ENCODE assay signal across 23 cellular contexts in genomic region chr18:9736445-9736844, GRCh38. TPM values are rescaled to one million over a fixed set of nuclear protein-coding genes. Genes with fewer than 3 reads are reported as not detected.
DNase-seq lines count a peak whose midpoint lies in the region; ATAC-seq and TF ChIP-seq lines count a peak whose summit lies in the region.
"Had no signal": no experiment of that assay in that cellular context is flagged by ENCODE, and none has a peak within 500 bp of the region (broad histone marks: within the 10 kb centered on the region; RNA-seq: fewer than 3 reads in every experiment).

No MANE protein-coding gene starts in this region.

- no peak overlapping the region for H2AK5ac ChIP-seq in mesenchymal stem cell (ENCODE audit: low read length, severe bottlenecking)

- TF ChIP-seq CTCF in RWPE1 (conservative IDR thresholded peaks at IDR 0.05; ENCODE audit: low read depth), result no peak
- TF ChIP-seq CTCF in smooth muscle cell (IDR thresholded peaks at IDR 0.05; ENCODE audit: borderline replicate concordance, insufficient read depth, poor library complexity, severe bottlenecking), result no peak
- TF ChIP-seq CTCF in neural progenitor cell (IDR thresholded peaks at IDR 0.05), result no peak

- no peak overlapping the region for H3K18ac ChIP-seq in mesenchymal stem cell (ENCODE audit: low read depth in 1 of 2, low read length in 2 of 2)

- H3K27me3 Mint-ChIP-seq in neural progenitor cell (ENCODE audit: insufficient read depth, low read depth), result peaks cover 3% of the 10 kb centered on the region
- H3K27me3 Mint-ChIP-seq in activated T-cell treated with anti-CD3 and anti-CD28 coated beads, Interleukin-2, amount 50 U/mL, for 4 hours (ENCODE audit: low read depth), result peaks cover 26% of the 10 kb centered on the region
- H3K27me3 Mint-ChIP-seq: IgD-negative memory B cell had no signal

- H3K9ac ChIP-seq in mesenchymal stem cell (ENCODE audit: low read length) (peak overlapping the region; percentile 49), smooth muscle cell (ENCODE audit: low read depth) (no peak overlapping the region), neural progenitor cell (no peak overlapping the region)
- H3K9ac ChIP-seq: BLaER1, KMS-11 had no signal

- no peaks in the 10 kb centered on the region for H3K36me3 Mint-ChIP-seq in neural progenitor cell
- H3K36me3 Mint-ChIP-seq in activated T-cell treated with anti-CD3 and anti-CD28 coated beads, Interleukin-2, amount 50 U/mL, for 4 hours (ENCODE audit: insufficient read depth), result no peaks in the 10 kb centered on the region
- H3K36me3 Mint-ChIP-seq: CD4-positive, CD25-positive, alpha-beta regulatory T cell had no signal

- H3K4ac ChIP-seq in mesenchymal stem cell (ENCODE audit: low read depth in 1 of 2, low read length in 2 of 2), result no peak overlapping the region

- no peak overlapping the region for H3K27ac Mint-ChIP-seq in neural progenitor cell
- H3K27ac Mint-ChIP-seq: CD4-positive, CD25-positive, alpha-beta regulatory T cell; GM23338; H9; HFFc6; IgD-negative memory B cell had no signal

- no peak overlapping the region for H2BK5ac ChIP-seq in mesenchymal stem cell (ENCODE audit: low read depth, low read length, poor library complexity, severe bottlenecking)

- no peak overlapping the region for H3K4me3 ChIP-seq in mesenchymal stem cell (ENCODE audit: insufficient read depth in 1 of 2, low read depth in 1 of 2, low read length in 2 of 2)
- H3K4me3 ChIP-seq in smooth muscle cell, result no peak overlapping the region
- no peak overlapping the region for H3K4me3 ChIP-seq in neural progenitor cell
- H3K4me3 ChIP-seq: BLaER1, GM23338, SJSA1 had no signal

- H3K4me3 Mint-ChIP-seq in neural progenitor cell, result no peak overlapping the region
- no peak overlapping the region for H3K4me3 Mint-ChIP-seq in activated T-cell treated with anti-CD3 and anti-CD28 coated beads, Interleukin-2, amount 50 U/mL, for 4 hours
- H3K4me3 Mint-ChIP-seq: CD4-positive, CD25-positive, alpha-beta regulatory T cell; GM23338; H9; HFFc6; IgD-negative memory B cell had no signal

- H3F3A ChIP-seq in smooth muscle cell (ENCODE audit: low read depth), result peaks cover 42% of the 10 kb centered on the region
- no peaks in the 10 kb centered on the region for H3F3A ChIP-seq in neural progenitor cell (ENCODE audit: low read depth)

- H4K8ac ChIP-seq in mesenchymal stem cell (ENCODE audit: low read length), result no peak overlapping the region

- DNase-seq in NCI-H748 (lab: John Stamatoyannopoulos, UW; ENCODE audit: unreplicated experiment) (peak; percentile 19), NCI-H748 treated with DMSO at 0.1 percent for 48 hours (lab: John Stamatoyannopoulos, UW) (no peak), RWPE1 (ENCODE audit: low spot score) (no peak), mesenchymal stem cell (no peak), smooth muscle cell (lab: John Stamatoyannopoulos, UW; ENCODE audit: unreplicated experiment) (no peak), neural progenitor cell (ENCODE audit: low spot score) (no peak), NCI-H345 (lab: John Stamatoyannopoulos, UW) (no peak)
- no peak for DNase-seq in activated T-cell treated with anti-CD3 and anti-CD28 coated beads, Interleukin-2, amount 50 U/mL, for 4 hours
- DNase-seq: CD4-positive, CD25-positive, alpha-beta regulatory T cell; DMS53; H9; NCI-H1048; NCI-H1436 treated with DMSO at 0.1 percent for 48 hours; NCI-H187 treated with DMSO at 0.1 percent for 48 hours; NCI-H2171 treated with DMSO at 0.1 percent for 48 hours; NCI-H524; Right ventricle myocardium superior had no signal

- H3K79me2 ChIP-seq in smooth muscle cell (ENCODE audit: low read depth) (peaks cover 93% of the 10 kb centered on the region), neural progenitor cell (ENCODE audit: low read depth) (no peaks in the 10 kb centered on the region)

- H3K36me3 ChIP-seq in mesenchymal stem cell (ENCODE audit: control insufficient read depth in 1 of 2, insufficient read depth in 2 of 2, low read depth in 1 of 2, low read length in 2 of 2) (peaks cover 5 to 19% of the 10 kb centered on the region in 2 experiments), smooth muscle cell (ENCODE audit: low read depth) (no peaks in the 10 kb centered on the region), neural progenitor cell (no peaks in the 10 kb centered on the region)
- H3K36me3 ChIP-seq: BLaER1 had no signal

- no peak overlapping the region for H3K23ac ChIP-seq in mesenchymal stem cell (ENCODE audit: low read length in 2 of 2)

- H3K79me1 ChIP-seq in mesenchymal stem cell (replicated peaks; ENCODE audit: low read length, poor library complexity, severe bottlenecking), result peaks cover 12% of the 10 kb centered on the region

- H3K4me2 ChIP-seq in mesenchymal stem cell (ENCODE audit: low read length, poor library complexity, severe bottlenecking), result no peak overlapping the region
- no peak overlapping the region for H3K4me2 ChIP-seq in smooth muscle cell
- H3K4me2 ChIP-seq in neural progenitor cell, result no peak overlapping the region
- H3K4me2 ChIP-seq: BLaER1, GM23338, KMS-11 had no signal

- peaks cover 11% of the 10 kb centered on the region for H3K4me1 ChIP-seq in mesenchymal stem cell (ENCODE audit: control insufficient read depth, insufficient read depth, low read depth, low read length)
- H3K4me1 ChIP-seq in smooth muscle cell (ENCODE audit: low read depth), result peaks cover 13% of the 10 kb centered on the region
- no peaks in the 10 kb centered on the region for H3K4me1 ChIP-seq in neural progenitor cell

- no peak for ATAC-seq in activated T-cell treated with anti-CD3 and anti-CD28 coated beads, Interleukin-2, amount 50 U/mL, for 4 hours
- ATAC-seq: GM23338 had no signal

- WGBS in mesenchymal stem cell, result 41% methylated on average over 2 of the region's 2 CpGs
- 49% methylated on average over 2 of the region's 2 CpGs for WGBS in smooth muscle cell (ENCODE audit: low lambda C conversion rate)

- no peak overlapping the region for H2BK120ac ChIP-seq in mesenchymal stem cell (ENCODE audit: low read depth, low read length)

- H2AFZ ChIP-seq in mesenchymal stem cell (ENCODE audit: low read depth, low read length) (no peak overlapping the region), smooth muscle cell (ENCODE audit: low read depth) (no peak overlapping the region), neural progenitor cell (replicated peaks) (no peak overlapping the region)
- H2AFZ ChIP-seq: GM23338 had no signal

- H2BK15ac ChIP-seq in mesenchymal stem cell (ENCODE audit: low read depth, poor library complexity, severe bottlenecking), result no peak overlapping the region

- H2BK12ac ChIP-seq in mesenchymal stem cell (ENCODE audit: low read length in 2 of 2), result no peak overlapping the region

- peaks cover 42% of the 10 kb centered on the region for H3K4me1 Mint-ChIP-seq in neural progenitor cell
- H3K4me1 Mint-ChIP-seq in activated T-cell treated with anti-CD3 and anti-CD28 coated beads, Interleukin-2, amount 50 U/mL, for 4 hours (ENCODE audit: low read depth), result peaks cover 4% of the 10 kb centered on the region
- H3K4me1 Mint-ChIP-seq: CD4-positive, CD25-positive, alpha-beta regulatory T cell had no signal

- no peaks in the 10 kb centered on the region for H3K9me3 Mint-ChIP-seq in neural progenitor cell
- no peaks in the 10 kb centered on the region for H3K9me3 Mint-ChIP-seq in activated T-cell treated with anti-CD3 and anti-CD28 coated beads, Interleukin-2, amount 50 U/mL, for 4 hours
- H3K9me3 Mint-ChIP-seq: GM23338, H9, HFFc6, IgD-negative memory B cell had no signal

- H4K91ac ChIP-seq in mesenchymal stem cell (ENCODE audit: low read length), result no peak overlapping the region

- H4K20me1 ChIP-seq in smooth muscle cell (ENCODE audit: low read depth) (peaks cover 78% of the 10 kb centered on the region), neural progenitor cell (ENCODE audit: low read depth) (no peaks in the 10 kb centered on the region)
- H4K20me1 ChIP-seq: BLaER1 had no signal

- POLR2A ChIA-PET in RWPE1 (lab: Yijun Ruan, JAX; ENCODE audit: low non-redundant PET), result no interaction called here

- H3K9me3 ChIP-seq in mesenchymal stem cell (ENCODE audit: control insufficient read depth, low read length) (no peaks in the 10 kb centered on the region), smooth muscle cell (replicated peaks; ENCODE audit: low read depth) (no peaks in the 10 kb centered on the region), neural progenitor cell (ENCODE audit: low read depth) (no peaks in the 10 kb centered on the region)
- H3K9me3 ChIP-seq: BLaER1, SJSA1 had no signal

- H3K27ac ChIP-seq in RWPE1 (peak overlapping the region; percentile 7; the same call in 1 of the 2 replicates), mesenchymal stem cell (ENCODE audit: low read length, poor library complexity, severe bottlenecking) (no peak overlapping the region), smooth muscle cell (ENCODE audit: low read depth) (peak overlapping the region; percentile 97), neural progenitor cell (no peak overlapping the region)
- H3K27ac ChIP-seq: BLaER1, KMS-11, SJSA1 had no signal

- CTCF ChIA-PET in RWPE1 (lab: Yijun Ruan, JAX), result no interaction called here

- H3K27me3 ChIP-seq in mesenchymal stem cell (ENCODE audit: control insufficient read depth in 1 of 2, insufficient read depth in 1 of 2, low read length in 2 of 2) (no peaks in the 10 kb centered on the region), smooth muscle cell (ENCODE audit: low read depth) (no peaks in the 10 kb centered on the region), neural progenitor cell (no peaks in the 10 kb centered on the region)
- H3K27me3 ChIP-seq: BLaER1, SJSA1 had no signal

- H3K14ac ChIP-seq in mesenchymal stem cell (ENCODE audit: low read length in 2 of 2), result no peak overlapping the region

RNA-seq across cellular contexts. Expression of gene RAB31, which starts 28.3 kb away (rescaled TPM):
- 128 TPM for polyA plus RNA-seq in mesenchymal stem cell (2013, experiment 1 of 2)
- 128 TPM for polyA plus RNA-seq in mesenchymal stem cell (2013, experiment 2 of 2)
- total RNA-seq in smooth muscle cell (116 and 123 TPM in 2 replicates), neural progenitor cell (ENCODE audit: low replicate concordance) (4.6 and 5.0 TPM in 2 replicates)
- polyA plus RNA-seq in smooth muscle cell, result 389 and 414 TPM in 2 replicates
- 1 to 10 TPM in 2 of 3 donors, under 1 TPM in 1; 0.40 to 1.8 (median 1.2) TPM for total RNA-seq in activated T-cell treated with anti-CD3 and anti-CD28 coated beads, Interleukin-2, amount 50 U/mL, for 4 hours

Comparison
In these comparisons a context has a peak if more than half of its experiments do, and no peak if none do; other contexts are left out.
1. H3K27ac ChIP-seq: peak in RWPE1 (single experiment) and smooth muscle cell (single experiment); none in mesenchymal stem cell (single experiment) and neural progenitor cell (single experiment).
2. RNA of gene RAB31, which starts 28.3 kb away (total RNA-seq): 116 to 123 TPM in smooth muscle cell; 4.6 to 5.0 TPM in neural progenitor cell and 0.40 to 1.8 TPM in activated T-cell treated with anti-CD3 and anti-CD28 coated beads, Interleukin-2, amount 50 U/mL, for 4 hours; every median in the first group is over 10 times any median in the second.